Comparison of ENCODE assay signal across 15 cellular contexts in genomic region chr12:30880061-30880460, GRCh38. TPM values are rescaled to one million over a fixed set of nuclear protein-coding genes. Genes with fewer than 3 reads are reported as not detected.
DNase-seq lines count a peak whose midpoint lies in the region; ATAC-seq and TF ChIP-seq lines count a peak whose summit lies in the region.
"Had no signal": no experiment of that assay in that cellular context is flagged by ENCODE, and none has a peak within 500 bp of the region (broad histone marks: within the 10 kb centered on the region; RNA-seq: fewer than 3 reads in every experiment).

No MANE protein-coding gene starts in this region.

- no peak overlapping the region for H4K8ac ChIP-seq in mesenchymal stem cell (ENCODE audit: low read length)

- H3K9me3 ChIP-seq in mesenchymal stem cell (ENCODE audit: control insufficient read depth, low read length), result peaks cover 5% of the 10 kb centered on the region
- H3K9me3 ChIP-seq: SJCRH30 had no signal

- H3K18ac ChIP-seq in mesenchymal stem cell (ENCODE audit: low read depth in 1 of 2, low read length in 2 of 2), result no peak overlapping the region

- H2AFZ ChIP-seq in mesenchymal stem cell (ENCODE audit: low read depth, low read length), result no peak overlapping the region

- H3K4me2 ChIP-seq in mesenchymal stem cell (ENCODE audit: low read length, poor library complexity, severe bottlenecking), result no peak overlapping the region

- no peak overlapping the region for H3K9ac ChIP-seq in mesenchymal stem cell (ENCODE audit: low read length)

- no peak for ATAC-seq in GM21360 (IDR thresholded peaks at IDR 0.05; ENCODE audit: unreplicated experiment)
- ATAC-seq: left ventricle myocardium superior had no signal

- H3K27ac ChIP-seq in mesenchymal stem cell (ENCODE audit: low read length, poor library complexity, severe bottlenecking), result no peak overlapping the region
- no peak overlapping the region for H3K27ac ChIP-seq in dorsolateral prefrontal cortex
- H3K27ac ChIP-seq: brain microvascular endothelial cell, SJCRH30 had no signal

- WGBS in mesenchymal stem cell, result 7% methylated on average over 6 of the region's 6 CpGs

- no peak overlapping the region for H2BK15ac ChIP-seq in mesenchymal stem cell (ENCODE audit: low read depth, poor library complexity, severe bottlenecking)

- no peaks in the 10 kb centered on the region for H3K36me3 ChIP-seq in mesenchymal stem cell (ENCODE audit: control insufficient read depth in 1 of 2, insufficient read depth in 2 of 2, low read depth in 1 of 2, low read length in 2 of 2)
- H3K36me3 ChIP-seq: brain microvascular endothelial cell, SJCRH30 had no signal

- no peak overlapping the region for H3K4ac ChIP-seq in mesenchymal stem cell (ENCODE audit: low read depth in 1 of 2, low read length in 2 of 2)

- H2BK5ac ChIP-seq in mesenchymal stem cell (ENCODE audit: low read depth, low read length, poor library complexity, severe bottlenecking), result no peak overlapping the region

- H2BK12ac ChIP-seq in mesenchymal stem cell (ENCODE audit: low read length in 2 of 2), result no peak overlapping the region

- H3K4me3 ChIP-seq in mesenchymal stem cell (ENCODE audit: insufficient read depth in 1 of 2, low read depth in 1 of 2, low read length in 2 of 2), result no peak overlapping the region
- no peak overlapping the region for H3K4me3 ChIP-seq in dorsolateral prefrontal cortex
- H3K4me3 ChIP-seq: SJCRH30 had no signal

- H3K23ac ChIP-seq in mesenchymal stem cell (ENCODE audit: low read length in 2 of 2), result no peak overlapping the region

- peak; percentile 80 for DNase-seq in DMS79 treated with DMSO at 0.1 percent for 48 hours (lab: John Stamatoyannopoulos, UW)
- peak; percentile 35 for DNase-seq in NCI-H146 treated with DMSO at 0.1 percent for 48 hours (lab: John Stamatoyannopoulos, UW; ENCODE audit: unreplicated experiment)
- peak; percentile 23 for DNase-seq in NCI-H748 treated with DMSO at 0.1 percent for 48 hours (lab: John Stamatoyannopoulos, UW)
- DNase-seq in mesenchymal stem cell, result peak; percentile 6
- no peak for DNase-seq in activated gamma-delta T cell treated with Interleukin-2 at 50 U/mL for 16 hours
- DNase-seq in GOT3 (lab: John Stamatoyannopoulos, UW), result no peak
- DNase-seq in dorsolateral prefrontal cortex, result no peak
- DNase-seq: brain microvascular endothelial cell; Calu3; effector CD4-positive, alpha-beta T cell; left ventricle myocardium superior; naive B cell; SJCRH30 had no signal

- no peak overlapping the region for H4K91ac ChIP-seq in mesenchymal stem cell (ENCODE audit: low read length)

- no peaks in the 10 kb centered on the region for H3K4me1 ChIP-seq in mesenchymal stem cell (ENCODE audit: control insufficient read depth, insufficient read depth, low read depth, low read length)
- H3K4me1 ChIP-seq: SJCRH30 had no signal

- H2AK5ac ChIP-seq in mesenchymal stem cell (ENCODE audit: low read length, severe bottlenecking), result no peak overlapping the region

- H3K79me1 ChIP-seq in mesenchymal stem cell (replicated peaks; ENCODE audit: low read length, poor library complexity, severe bottlenecking), result no peaks in the 10 kb centered on the region

- TF ChIP-seq CTCF in dorsolateral prefrontal cortex (IDR thresholded peaks at IDR 0.05 in 54 of 56, conservative IDR thresholded peaks at IDR 0.05 in 2 of 56; ENCODE audit: low read depth in 1 of 56, partially characterized antibody in 56 of 56), result no peak

- no peak overlapping the region for H3K14ac ChIP-seq in mesenchymal stem cell (ENCODE audit: low read length in 2 of 2)

- peaks cover 49 to 54% of the 10 kb centered on the region in 2 experiments for H3K27me3 ChIP-seq in mesenchymal stem cell (ENCODE audit: control insufficient read depth in 1 of 2, insufficient read depth in 1 of 2, low read length in 2 of 2)
- peaks cover 0 to 6% (median 0%) of the 10 kb centered on the region in 45 donors for H3K27me3 ChIP-seq in dorsolateral prefrontal cortex

- intact Hi-C loops in dorsolateral prefrontal cortex (cut with DNase I), result no loop called here

- no peak overlapping the region for H2BK120ac ChIP-seq in mesenchymal stem cell (ENCODE audit: low read depth, low read length)

RNA-seq across cellular contexts. Expression of gene TSPAN11, which starts 46.5 kb away (rescaled TPM):
- 2.3 TPM for polyA plus RNA-seq in mesenchymal stem cell (2013, experiment 1 of 2)
- polyA plus RNA-seq in mesenchymal stem cell (2013, experiment 2 of 2), result 2.1 TPM
- 10 to 100 TPM in 21 of 120 experiments, 1 to 10 TPM in 99; 1.5 to 19.0 (median 5.4) TPM for total RNA-seq in dorsolateral prefrontal cortex
- total RNA-seq: Calu3 had no signal
- polyA plus RNA-seq: IgD-negative memory B cell had no signal

Comparison
In these comparisons a context has a peak if more than half of its experiments do, and no peak if none do; other contexts are left out.
1. DNase-seq: peak in DMS79 treated with DMSO at 0.1 percent for 48 hours (single experiment), NCI-H146 treated with DMSO at 0.1 percent for 48 hours (single experiment), NCI-H748 treated with DMSO at 0.1 percent for 48 hours (single experiment) and mesenchymal stem cell (single experiment); none in activated gamma-delta T cell treated with Interleukin-2 at 50 U/mL for 16 hours (single experiment), GOT3 (single experiment) and dorsolateral prefrontal cortex (0 of 10).